Comparison of ENCODE assay signal across 27 cellular contexts in the genomic region with DNA sequence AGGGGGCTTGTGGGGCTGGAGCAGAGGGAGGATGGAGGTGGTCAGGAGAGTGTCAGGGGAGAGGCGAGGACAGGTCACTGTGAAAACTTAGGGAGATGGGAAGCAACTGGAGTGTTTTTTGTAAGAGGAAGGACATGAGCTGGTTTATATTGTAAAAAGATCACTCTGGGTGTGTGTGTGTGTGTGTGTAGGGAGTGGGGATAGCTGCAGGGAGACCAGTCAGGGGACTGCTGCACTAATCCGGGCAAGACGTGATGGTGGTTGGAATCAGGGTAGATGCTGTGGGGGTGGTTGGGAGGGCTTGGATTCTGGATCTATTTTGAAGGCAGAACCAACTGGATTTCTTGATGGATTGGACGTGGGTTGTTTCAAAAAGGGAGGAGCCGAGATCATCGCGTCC. TPM values are rescaled to one million over a fixed set of nuclear protein-coding genes. Genes with fewer than 3 reads are reported as not detected.
"Had no signal": no experiment of that assay in that cellular context is flagged by ENCODE, and none has a peak within 500 bp of the region (broad histone marks: within the 10 kb centered on the region; RNA-seq: fewer than 3 reads in every experiment).

No MANE protein-coding gene starts in this region.

- H3K4me3 ChIP-seq: breast epithelium, cardiac muscle cell, colonic mucosa, esophagus squamous epithelium had no signal

- H3K36me3 ChIP-seq: breast epithelium, cardiac muscle cell, colonic mucosa, esophagus squamous epithelium, WERI-Rb-1 had no signal

- H3K9me3 ChIP-seq: breast epithelium, colonic mucosa, esophagus squamous epithelium had no signal

- H3K27me3 ChIP-seq: breast epithelium, colonic mucosa had no signal

- ATAC-seq: activated CD4-positive, CD25-positive, alpha-beta regulatory T cell treated with anti-CD3 and anti-CD28 coated beads, Interleukin-2, amount 50 U/mL, for 24 hours; activated CD8-positive, alpha-beta T cell treated with anti-CD3 and anti-CD28 coated beads for 36 hours; activated T-cell treated with anti-CD3 and anti-CD28 coated beads, Interleukin-2, amount 50 U/mL, for 4 hours; activated T-helper 17 cell treated with anti-CD3 and anti-CD28 coated beads, Interleukin-2, amount 50 U/mL, for 72 hours had no signal

- H3K27ac ChIP-seq: breast epithelium, cardiac muscle cell, colonic mucosa, epithelial cell of prostate, esophagus squamous epithelium, WERI-Rb-1 had no signal

- DNase-seq: activated B cell treated with CpG ODN at 0.5 μM for 24 hours; activated CD4-positive, alpha-beta T cell treated with anti-CD3 and anti-CD28 coated beads for 48 hours; activated CD4-positive, alpha-beta T cell treated with anti-CD3 and anti-CD28 coated beads, Interleukin-2, amount 50 U/mL, for 1 hour; activated CD4-positive, alpha-beta T cell treated with anti-CD3 and anti-CD28 coated beads, Interleukin-2, amount 50 U/mL, for 48 hours; activated CD8-positive, alpha-beta memory T cell treated with anti-CD3 and anti-CD28 coated beads for 24 hours; activated CD8-positive, alpha-beta T cell treated with anti-CD3 and anti-CD28 coated beads for 36 hours; activated effector memory CD4-positive, alpha-beta T cell treated with Interleukin-2 at 50 U/mL for 16 hours; activated gamma-delta T cell treated with Interleukin-2 at 50 U/mL for 16 hours; activated naive CD4-positive, alpha-beta T cell treated with anti-CD3 and anti-CD28 coated beads, Interleukin-2, amount 50 U/mL, for 16 hours; activated naive CD4-positive, alpha-beta T cell treated with Interleukin-2 at 50 U/mL for 16 hours; activated T-cell treated with anti-CD3 and anti-CD28 coated beads, Interleukin-2, amount 50 U/mL, for 4 hours; amniotic stem cell; aorta; central memory CD4-positive, alpha-beta T cell; cerebellar nuclear complex; colonic mucosa; effector CD8-positive, alpha-beta T cell; esophagus squamous epithelium; head of caudate nucleus; T-helper 2 cell; WERI-Rb-1 had no signal

RNA-seq across cellular contexts. Expression of a gene that starts 11.3 kb away (rescaled TPM):
- total RNA-seq: activated B cell treated with CpG ODN at 0.5 μM for 24 hours; activated CD8-positive, alpha-beta T cell treated with anti-CD3 and anti-CD28 coated beads for 36 hours; T-helper 1 cell treated with Interleukin-12 subunit alpha and Interleukin-12 subunit beta and Interleukin-4 antibody, amounts not matched to agents 30 ng/mL and 1 ng/mL, for 36 hours had no signal
